8 cellular contexts compared by ENCODE assay signal in the genomic region with DNA sequence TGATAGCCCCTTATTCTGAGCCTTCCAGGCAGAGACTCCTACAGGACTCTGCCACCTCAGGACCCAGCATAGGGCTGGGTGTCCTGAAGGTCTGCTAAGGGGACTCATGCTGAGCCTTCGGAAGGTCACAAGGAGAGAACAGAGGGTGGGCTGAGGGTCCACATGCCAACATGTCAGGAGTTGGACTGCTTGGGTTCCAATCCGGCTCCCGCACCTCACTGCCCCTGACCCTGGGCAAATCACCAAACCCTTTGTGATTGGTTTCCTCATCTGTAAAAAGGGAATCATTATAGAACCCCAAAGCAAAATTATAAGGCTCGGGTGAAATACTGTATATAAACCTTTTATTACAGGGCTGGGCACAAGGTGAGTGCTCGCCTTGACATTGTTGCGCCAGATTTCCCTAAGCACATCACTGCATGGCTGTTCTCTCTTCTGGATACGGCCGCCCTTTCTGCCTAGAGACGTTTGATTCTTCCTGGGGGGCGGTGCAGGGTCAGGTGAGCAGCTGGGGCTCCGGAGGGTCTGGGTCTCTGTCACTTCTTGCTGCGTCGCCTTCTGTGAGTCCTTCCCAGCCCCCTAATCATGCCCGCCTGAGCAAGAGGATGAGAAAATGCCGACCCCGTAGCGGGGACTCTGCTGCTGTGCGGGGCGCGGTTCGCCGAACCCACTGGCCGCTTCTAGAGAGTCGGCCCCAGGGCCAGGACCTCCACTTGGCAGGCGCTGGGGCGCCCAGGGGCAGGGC.
A peak's percentile ranks its signal among the peaks of the same experiment; 100 is the strongest.
DNase-seq lines count a peak whose midpoint lies in the region; ATAC-seq and TF ChIP-seq lines count a peak whose summit lies in the region.

No MANE protein-coding gene starts in this region.

- no peak for TF ChIP-seq CTCF in endothelial cell (IDR thresholded peaks at IDR 0.05; ENCODE audit: unreplicated experiment)

- peak overlapping the region; percentile 90 for H2AFZ ChIP-seq in neuron (ENCODE audit: low read depth, low read length)

- H3K4me3 Mint-ChIP-seq in endothelial cell (ENCODE audit: unreplicated experiment): peak overlapping the region; percentile 79

- peak overlapping the region; percentile 64 for H3K27ac Mint-ChIP-seq in endothelial cell (ENCODE audit: unreplicated experiment)

- peak overlapping the region; percentile 46 for H3K4me3 ChIP-seq in neuron (ENCODE audit: low read length)

- H3K9ac ChIP-seq in ES-I3 (ENCODE audit: low read depth, low read length): peak overlapping the region; percentile 46; the same call in 1 of the 2 replicates

- H3K9me3 ChIP-seq in ES-I3 (ENCODE audit: control insufficient read depth, insufficient read depth, low read length) (no peaks in the 10 kb centered on the region), neuron (ENCODE audit: low read length) (peaks cover 10% of the 10 kb centered on the region)

- DNase-seq in NCI-H526 treated with DMSO at 0.1 percent for 48 hours (lab: John Stamatoyannopoulos, UW) (peak; percentile 52), endothelial cell (ENCODE audit: low spot score) (no peak), D341Med (ENCODE audit: low spot score) (no peak), NCI-H226 (no peak)
- no peak for DNase-seq in stimulated activated CD4-positive, alpha-beta T cell treated with anti-CD3 and anti-CD28 coated beads, Interleukin-1b, Interleukin-23, amount 100 ng/mL, for 48 hours

- no peaks in the 10 kb centered on the region for H3K4me1 Mint-ChIP-seq in endothelial cell (ENCODE audit: unreplicated experiment)

- ATAC-seq in HG02642 (IDR thresholded peaks at IDR 0.05; ENCODE audit: poor library complexity, unreplicated experiment): no peak

- H3K27me3 ChIP-seq in neuron (ENCODE audit: insufficient read depth, low read length): no peaks in the 10 kb centered on the region

- peaks cover 4% of the 10 kb centered on the region for H3K27me3 Mint-ChIP-seq in endothelial cell (ENCODE audit: unreplicated experiment)

- no peaks in the 10 kb centered on the region for H3K9me3 Mint-ChIP-seq in endothelial cell (ENCODE audit: unreplicated experiment)

- H3K36me3 Mint-ChIP-seq in endothelial cell (ENCODE audit: low read depth, unreplicated experiment): peaks cover 4% of the 10 kb centered on the region

- H3K36me3 ChIP-seq in ES-I3 (ENCODE audit: insufficient read depth, low read length) (no peaks in the 10 kb centered on the region), neuron (ENCODE audit: insufficient read depth, low read length) (no peaks in the 10 kb centered on the region)

- no peaks in the 10 kb centered on the region for H3K4me1 ChIP-seq in ES-I3 (ENCODE audit: insufficient read depth, low read length)
- H3K4me1 ChIP-seq in neuron (ENCODE audit: insufficient read depth, low read length): peaks cover 8% of the 10 kb centered on the region
